Comparison of ENCODE assay signal across 17 cellular contexts in the genomic region with DNA sequence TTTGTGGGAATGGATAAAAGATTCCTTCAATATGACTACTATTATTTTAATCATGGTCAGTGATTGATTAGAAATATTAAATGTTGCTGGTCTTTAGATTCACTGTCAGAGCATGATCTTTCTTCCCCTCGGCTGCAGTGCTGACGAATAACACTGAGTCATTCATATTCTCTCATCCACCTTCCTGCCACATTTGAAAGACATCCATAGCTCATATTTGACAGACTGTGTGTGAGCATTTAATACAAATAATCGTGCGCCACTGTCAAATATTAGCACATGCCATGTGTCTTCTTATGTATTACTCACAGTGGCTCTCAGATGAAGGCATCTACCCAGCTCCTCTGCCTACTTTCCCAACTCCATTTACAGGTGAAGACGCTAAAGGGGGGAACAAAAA.
"Had no signal": no experiment of that assay in that cellular context is flagged by ENCODE, and none has a peak within 500 bp of the region (broad histone marks: within the 10 kb centered on the region; RNA-seq: fewer than 3 reads in every experiment).

No MANE protein-coding gene starts in this region.

- H3K27ac ChIP-seq: heart right ventricle, parathyroid adenoma, tibial artery, uterus, WERI-Rb-1 had no signal

- H3K27ac Mint-ChIP-seq: activated naive CD4-positive, alpha-beta T cell treated with anti-CD3 and anti-CD28 coated beads, Interleukin-2, amount 50 U/mL, for 72 hours had no signal

- H3K9me3 ChIP-seq: heart right ventricle, tibial artery, uterus had no signal

- H3K9ac ChIP-seq: parathyroid adenoma had no signal

- FAIRE-seq: frontal cortex had no signal

- DNase-seq: activated CD4-positive, alpha-beta T cell treated with anti-CD3 and anti-CD28 coated beads for 4 hours; activated CD8-positive, alpha-beta memory T cell treated with anti-CD3 and anti-CD28 coated beads for 24 hours; activated effector memory CD4-positive, alpha-beta T cell treated with Interleukin-2 at 50 U/mL for 16 hours; activated T-cell treated with anti-CD3 and anti-CD28 coated beads for 4 hours; anterior cingulate cortex; heart right ventricle; left ventricle myocardium superior; retina; stimulated activated CD4-positive, alpha-beta T cell treated with anti-CD3 and anti-CD28 coated beads, Interleukin-15, amount 100 ng/mL, for 24 hours; stimulated activated CD4-positive, alpha-beta T cell treated with anti-CD3 and anti-CD28 coated beads, Interleukin-4, amount 100 ng/mL, for 24 hours; T1000; tibial artery; uterus; WERI-Rb-1 had no signal

- H3K36me3 ChIP-seq: heart right ventricle, tibial artery, uterus, WERI-Rb-1 had no signal

- H2AFZ ChIP-seq: parathyroid adenoma had no signal

- H3K4me3 ChIP-seq: heart right ventricle, tibial artery, uterus had no signal

- H3K79me2 ChIP-seq: parathyroid adenoma had no signal

- ATAC-seq: activated naive CD4-positive, alpha-beta T cell treated with anti-CD3 and anti-CD28 coated beads, Interleukin-2, amount 50 U/mL, for 72 hours; heart right ventricle; left ventricle myocardium superior had no signal

- H3K27me3 ChIP-seq: heart right ventricle, tibial artery, uterus had no signal

- H3K9me3 Mint-ChIP-seq: activated naive CD4-positive, alpha-beta T cell treated with anti-CD3 and anti-CD28 coated beads, Interleukin-2, amount 50 U/mL, for 72 hours had no signal
